In genomic region chr6:81722503-81723223, GRCh38 we compare ENCODE assay signal across 24 cellular contexts.
"Had no signal": no experiment of that assay in that cellular context is flagged by ENCODE, and none has a peak within 500 bp of the region (broad histone marks: within the 10 kb centered on the region; RNA-seq: fewer than 3 reads in every experiment).

No MANE protein-coding gene starts in this region.

- H3K4me1 Mint-ChIP-seq: activated T-helper 17 cell treated with anti-CD3 and anti-CD28 coated beads, Interleukin-2, amount 50 U/mL, for 72 hours; T-helper 17 cell had no signal

- H3K27me3 Mint-ChIP-seq: activated CD4-positive, alpha-beta memory T cell treated with anti-CD3 and anti-CD28 coated beads, Interleukin-2, amount 10 ng/mL, durations not matched to agents 7 days and 5 days; activated CD4-positive, alpha-beta T cell treated with anti-CD3 and anti-CD28 coated beads for 36 hours; activated naive CD8-positive, alpha-beta T cell; activated T-helper 17 cell treated with anti-CD3 and anti-CD28 coated beads, Interleukin-2, amount 50 U/mL, for 72 hours; T-helper 17 cell had no signal

- H3K4me3 ChIP-seq: breast epithelium, PC-9 had no signal

- H3K27ac ChIP-seq: breast epithelium, PC-9, WERI-Rb-1 had no signal

- H3K36me3 Mint-ChIP-seq: activated naive CD8-positive, alpha-beta T cell had no signal

- H3K4me3 Mint-ChIP-seq: activated CD4-positive, alpha-beta memory T cell treated with anti-CD3 and anti-CD28 coated beads, Interleukin-2, amount 10 ng/mL, durations not matched to agents 7 days and 5 days; activated CD4-positive, alpha-beta T cell treated with anti-CD3 and anti-CD28 coated beads for 36 hours; activated naive CD4-positive, alpha-beta T cell treated with anti-CD3 and anti-CD28 coated beads for 36 hours; activated naive CD8-positive, alpha-beta T cell; activated T-helper 17 cell treated with anti-CD3 and anti-CD28 coated beads, Interleukin-2, amount 50 U/mL, for 72 hours; T-helper 17 cell had no signal

- ATAC-seq: activated CD4-positive, alpha-beta T cell treated with anti-CD3 and anti-CD28 coated beads for 36 hours; activated T-helper 17 cell treated with anti-CD3 and anti-CD28 coated beads, Interleukin-2, amount 50 U/mL, for 72 hours; T-helper 17 cell had no signal

- H3K9me3 ChIP-seq: breast epithelium had no signal

- DNase-seq: activated CD4-positive, alpha-beta memory T cell treated with anti-CD3 and anti-CD28 coated beads, Interleukin-2, amount 10 ng/mL, durations not matched to agents 7 days and 5 days; activated CD4-positive, alpha-beta T cell treated with anti-CD3 and anti-CD28 coated beads for 36 hours; activated CD4-positive, alpha-beta T cell treated with anti-CD3 and anti-CD28 coated beads, Interleukin-2, amount 50 U/mL, for 1 hour; activated gamma-delta T cell; activated naive CD4-positive, alpha-beta T cell treated with anti-CD3 and anti-CD28 coated beads for 36 hours; activated T-cell treated with anti-CD3 and anti-CD28 coated beads for 4 hours; activated T-cell treated with anti-CD3 and anti-CD28 coated beads, Interleukin-2, amount 50 U/mL, for 48 hours; anterior cingulate cortex; caudate nucleus; IMR-90; KG1; NCI-H1092 treated with DMSO at 0.1 percent for 48 hours; NCI-H1417 treated with DMSO at 0.1 percent for 48 hours; NCI-H1694; NCI-H2029 treated with DMSO at 0.1 percent for 48 hours; NCI-H510A treated with DMSO at 0.1 percent for 48 hours; PC-9; SHP77 treated with DMSO at 0.1 percent for 48 hours; T-helper 17 cell; T-helper 9 cell; WERI-Rb-1 had no signal

- H3K27ac Mint-ChIP-seq: activated CD4-positive, alpha-beta memory T cell treated with anti-CD3 and anti-CD28 coated beads, Interleukin-2, amount 10 ng/mL, durations not matched to agents 7 days and 5 days; activated CD4-positive, alpha-beta T cell treated with anti-CD3 and anti-CD28 coated beads for 36 hours; activated naive CD4-positive, alpha-beta T cell treated with anti-CD3 and anti-CD28 coated beads for 36 hours; activated naive CD8-positive, alpha-beta T cell; activated T-helper 17 cell treated with anti-CD3 and anti-CD28 coated beads, Interleukin-2, amount 50 U/mL, for 72 hours; T-helper 17 cell had no signal

- H3K4me1 ChIP-seq: breast epithelium had no signal

- H3K27me3 ChIP-seq: breast epithelium had no signal

- H3K9me3 Mint-ChIP-seq: activated CD4-positive, alpha-beta memory T cell treated with anti-CD3 and anti-CD28 coated beads, Interleukin-2, amount 10 ng/mL, durations not matched to agents 7 days and 5 days; activated naive CD4-positive, alpha-beta T cell treated with anti-CD3 and anti-CD28 coated beads for 36 hours; activated T-helper 17 cell treated with anti-CD3 and anti-CD28 coated beads, Interleukin-2, amount 50 U/mL, for 72 hours had no signal

- H3K36me3 ChIP-seq: breast epithelium, WERI-Rb-1 had no signal
